ENCODE assay signal across 1 cellular context in genomic region chr15:65054333-65055200, GRCh38.
A peak's percentile ranks its signal among the peaks of the same experiment; 100 is the strongest.
TF ChIP-seq lines count a peak whose summit lies in the region.

No MANE protein-coding gene starts in this region.

TF ChIP-seq in HEK293, 187 proteins besides CTCF, POLR2A, EP300 and RAD21 (continued from another document):
- TF ChIP-seq ZNF518A (tag by site-specific recombination; conservative IDR thresholded peaks at IDR 0.05; ENCODE audit: low read depth) (no peak), ZNF513 (tag by site-specific recombination; IDR thresholded peaks at IDR 0.05) (no peak), ZBTB48 (tag by site-specific recombination; IDR thresholded peaks at IDR 0.05) (no peak), ZNF792 (tag by site-specific recombination; IDR thresholded peaks at IDR 0.05) (no peak), ZNF843 (tag by site-specific recombination; IDR thresholded peaks at IDR 0.05) (no peak), SP3 (tag by site-specific recombination; IDR thresholded peaks at IDR 0.05) (no peak), ZNF121 (tag by site-specific recombination; IDR thresholded peaks at IDR 0.05) (no peak), ZNF335 (tag by site-specific recombination; conservative IDR thresholded peaks at IDR 0.05) (no peak), ZNF529 (tag by site-specific recombination; IDR thresholded peaks at IDR 0.05; ENCODE audit: insufficient replicate concordance) (no peak), OSR2 (tag by site-specific recombination; IDR thresholded peaks at IDR 0.05) (no peak), ZBTB17 (tag by site-specific recombination; IDR thresholded peaks at IDR 0.05) (peak; percentile 51; the same call in 1 of the 2 replicates), SCRT2 (tag by site-specific recombination; IDR thresholded peaks at IDR 0.05) (peak; percentile 60), ZNF433 (tag by site-specific recombination; IDR thresholded peaks at IDR 0.05; ENCODE audit: low read depth) (no peak), ZNF133 (tag by site-specific recombination; IDR thresholded peaks at IDR 0.05) (no peak), ZSCAN18 (tag by site-specific recombination; IDR thresholded peaks at IDR 0.05) (no peak), ZNF654 (tag by site-specific recombination; IDR thresholded peaks at IDR 0.05; ENCODE audit: low read depth) (peak; percentile 65), YY1 (tag by site-specific recombination; IDR thresholded peaks at IDR 0.05) (no peak), ZNF830 (tag by site-specific recombination; IDR thresholded peaks at IDR 0.05; ENCODE audit: low read depth) (no peak), ZNF341 (tag by site-specific recombination; IDR thresholded peaks at IDR 0.05; ENCODE audit: low read depth) (no peak), SCRT1 (tag by site-specific recombination; IDR thresholded peaks at IDR 0.05; ENCODE audit: borderline replicate concordance) (0 out of 2 replicates have a peak, but pooled peaks have one; percentile 37)
